ENCODE assay signal across 24 cellular contexts in genomic region chr10:112052176-112052575, GRCh38.
"Had no signal": no experiment of that assay in that cellular context is flagged by ENCODE, and none has a peak within 500 bp of the region (broad histone marks: within the 10 kb centered on the region; RNA-seq: fewer than 3 reads in every experiment).

No MANE protein-coding gene starts in this region.

- H3K27ac ChIP-seq: Peyer's patch, WERI-Rb-1 had no signal

- ATAC-seq: activated CD4-positive, CD25-positive, alpha-beta regulatory T cell treated with anti-CD3 and anti-CD28 coated beads, Interleukin-2, amount 50 U/mL, for 24 hours; activated CD8-positive, alpha-beta memory T cell treated with anti-CD3 and anti-CD28 coated beads, Interleukin-2, amount 10 ng/mL, durations not matched to agents 7 days and 5 days; activated T-helper 17 cell treated with anti-CD3 and anti-CD28 coated beads, Interleukin-2, amount 50 U/mL, for 72 hours; K562; T-cell had no signal

- H3K4me3 ChIP-seq: K562, Peyer's patch had no signal

- H3K36me3 ChIP-seq: Peyer's patch, WERI-Rb-1 had no signal

- H3K9me3 ChIP-seq: Peyer's patch had no signal

- H3K27me3 ChIP-seq: Peyer's patch had no signal

- H3K4me1 ChIP-seq: Peyer's patch had no signal

- DNase-seq: activated CD4-positive, alpha-beta T cell treated with anti-CD3 and anti-CD28 coated beads for 48 hours; activated CD4-positive, alpha-beta T cell treated with anti-CD3 and anti-CD28 coated beads, Interleukin-2, amount 50 U/mL, for 48 hours; activated CD8-positive, alpha-beta memory T cell treated with anti-CD3 and anti-CD28 coated beads, Interleukin-2, amount 10 ng/mL, durations not matched to agents 7 days and 5 days; activated gamma-delta T cell; activated naive CD4-positive, alpha-beta T cell treated with anti-CD3 and anti-CD28 coated beads for 36 hours; activated T-cell treated with anti-CD3 and anti-CD28 coated beads, Interleukin-2, amount 50 U/mL, for 48 hours; amygdala; Karpas-422; NCI-H1048; NCI-H146; NCI-H187 treated with DMSO at 0.1 percent for 48 hours; NCI-H2081 treated with DMSO at 0.1 percent for 48 hours; NCI-H446 treated with DMSO at 0.1 percent for 48 hours; NCI-H526; NK-92 treated with Interleukin-12 subunit alpha and Interleukin-12 subunit beta, amount 100 ng/mL, for 24 hours; OCI-M1; Peyer's patch; SHP77 treated with DMSO at 0.1 percent for 48 hours; T-cell; T-helper 2 cell; WERI-Rb-1 had no signal
